27 cellular contexts compared by ENCODE assay signal in the genomic region with DNA sequence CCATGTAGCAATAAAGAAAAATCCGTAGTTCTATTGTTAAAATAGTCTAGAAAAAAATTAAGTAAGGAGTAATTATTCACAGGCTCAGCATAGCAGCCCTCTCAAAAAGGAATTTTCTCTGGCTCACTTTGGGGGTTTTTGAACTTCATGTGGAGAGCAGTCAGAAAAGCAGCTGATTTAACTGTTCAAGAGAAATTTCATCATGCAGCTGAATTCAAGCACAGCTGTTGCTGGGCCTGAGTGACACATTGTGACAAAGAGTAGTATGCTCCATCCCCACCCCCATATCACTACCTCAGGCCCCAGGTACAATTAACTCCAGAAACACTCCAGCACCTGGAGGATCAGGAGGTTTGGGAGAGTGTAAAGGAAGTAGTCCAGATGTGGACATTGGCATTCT.
"Had no signal": no experiment of that assay in that cellular context is flagged by ENCODE, and none has a peak within 500 bp of the region (broad histone marks: within the 10 kb centered on the region; RNA-seq: fewer than 3 reads in every experiment).

No MANE protein-coding gene starts in this region.

- H3K27me3 ChIP-seq: heart right ventricle, neural progenitor cell, sigmoid colon, spleen, upper lobe of left lung had no signal

- H3K36me3 Mint-ChIP-seq: activated CD8-positive, alpha-beta memory T cell treated with anti-CD3 and anti-CD28 coated beads, Interleukin-2, amount 10 ng/mL, durations not matched to agents 7 days and 5 days; brain; neural progenitor cell; T-cell had no signal

- ATAC-seq: activated CD4-positive, CD25-positive, alpha-beta regulatory T cell treated with anti-CD3 and anti-CD28 coated beads, Interleukin-2, amount 50 U/mL, for 24 hours; activated CD8-positive, alpha-beta memory T cell treated with anti-CD3 and anti-CD28 coated beads, Interleukin-2, amount 10 ng/mL, durations not matched to agents 7 days and 5 days; activated naive CD8-positive, alpha-beta T cell treated with anti-CD3 and anti-CD28 coated beads, Interleukin-2, amount 50 U/mL, for 24 hours; heart right ventricle; lower lobe of right lung; naive thymus-derived CD4-positive, alpha-beta T cell; T-cell had no signal

- H3K9me3 Mint-ChIP-seq: activated naive CD8-positive, alpha-beta T cell treated with anti-CD3 and anti-CD28 coated beads, Interleukin-2, amount 50 U/mL, for 24 hours; activated T-helper 1 cell treated with anti-CD3 and anti-CD28 coated beads, Interleukin-12 subunit alpha, Interleukin-12 subunit beta, Interleukin-2, Interleukin-4 antibody, amounts not matched to agents 30 ng/mL and 10 ng/mL and 1 ng/mL, durations not matched to agents 14 hours and 24 hours and 36 hours; brain; neural progenitor cell; T-cell; T-helper 2 cell treated with Interferon-gamma antibody and Interleukin-4, amounts not matched to agents 5 μg/mL and 100 μg/mL, for 36 hours had no signal

- FAIRE-seq: kidney had no signal

- H2AFZ ChIP-seq: neural progenitor cell had no signal

- H3K4me3 ChIP-seq: heart right ventricle, lower lobe of right lung, neural progenitor cell, sigmoid colon, spleen, thoracic aorta, upper lobe of left lung had no signal

- H3K36me3 ChIP-seq: heart right ventricle, lower lobe of right lung, neural progenitor cell, sigmoid colon, spleen, thoracic aorta, upper lobe of left lung had no signal

- H3K27me3 Mint-ChIP-seq: activated CD4-positive, alpha-beta memory T cell treated with anti-CD3 and anti-CD28 coated beads, Interleukin-2, amount 10 ng/mL, durations not matched to agents 7 days and 5 days; activated CD4-positive, alpha-beta T cell treated with anti-CD3 and anti-CD28 coated beads, Interleukin-2, amount 10 ng/mL, durations not matched to agents 24 days and 14 days; activated naive CD8-positive, alpha-beta T cell treated with anti-CD3 and anti-CD28 coated beads, Interleukin-2, amount 50 U/mL, for 24 hours; naive thymus-derived CD4-positive, alpha-beta T cell; T-cell had no signal

- H3K9ac ChIP-seq: neural progenitor cell had no signal

- H3K4me1 ChIP-seq: lower lobe of right lung had no signal

- H3K4me2 ChIP-seq: neural progenitor cell had no signal

- H3K27ac Mint-ChIP-seq: activated CD4-positive, alpha-beta memory T cell treated with anti-CD3 and anti-CD28 coated beads, Interleukin-2, amount 10 ng/mL, durations not matched to agents 7 days and 5 days; activated CD4-positive, alpha-beta T cell treated with anti-CD3 and anti-CD28 coated beads, Interleukin-2, amount 10 ng/mL, durations not matched to agents 24 days and 14 days; activated CD8-positive, alpha-beta memory T cell treated with anti-CD3 and anti-CD28 coated beads, Interleukin-2, amount 10 ng/mL, durations not matched to agents 7 days and 5 days; activated naive CD8-positive, alpha-beta T cell treated with anti-CD3 and anti-CD28 coated beads, Interleukin-2, amount 50 U/mL, for 24 hours; activated T-helper 1 cell treated with anti-CD3 and anti-CD28 coated beads, Interleukin-12 subunit alpha, Interleukin-12 subunit beta, Interleukin-2, Interleukin-4 antibody, amounts not matched to agents 30 ng/mL and 10 ng/mL and 1 ng/mL, durations not matched to agents 14 hours and 24 hours and 36 hours; naive thymus-derived CD4-positive, alpha-beta T cell; progenitor cell of endocrine pancreas; T-cell; T-helper 2 cell treated with Interferon-gamma antibody and Interleukin-4, amounts not matched to agents 5 μg/mL and 100 μg/mL, for 36 hours had no signal

- H3K9me3 ChIP-seq: heart right ventricle, lower lobe of right lung, sigmoid colon, spleen, thoracic aorta, upper lobe of left lung had no signal

- H3K27ac ChIP-seq: heart right ventricle, lower lobe of right lung, neural progenitor cell, sigmoid colon, spleen, thoracic aorta, upper lobe of left lung, VCaP had no signal

- H3K4me1 Mint-ChIP-seq: activated CD4-positive, alpha-beta memory T cell treated with anti-CD3 and anti-CD28 coated beads, Interleukin-2, amount 10 ng/mL, durations not matched to agents 7 days and 5 days; activated CD4-positive, alpha-beta T cell treated with anti-CD3 and anti-CD28 coated beads, Interleukin-2, amount 10 ng/mL, durations not matched to agents 24 days and 14 days; activated CD8-positive, alpha-beta memory T cell treated with anti-CD3 and anti-CD28 coated beads, Interleukin-2, amount 10 ng/mL, durations not matched to agents 7 days and 5 days; activated naive CD8-positive, alpha-beta T cell treated with anti-CD3 and anti-CD28 coated beads, Interleukin-2, amount 50 U/mL, for 24 hours; T-cell had no signal

- H3K4me3 Mint-ChIP-seq: activated CD4-positive, alpha-beta memory T cell treated with anti-CD3 and anti-CD28 coated beads, Interleukin-2, amount 10 ng/mL, durations not matched to agents 7 days and 5 days; activated CD4-positive, alpha-beta T cell treated with anti-CD3 and anti-CD28 coated beads, Interleukin-2, amount 10 ng/mL, durations not matched to agents 24 days and 14 days; activated CD8-positive, alpha-beta memory T cell treated with anti-CD3 and anti-CD28 coated beads, Interleukin-2, amount 10 ng/mL, durations not matched to agents 7 days and 5 days; activated naive CD8-positive, alpha-beta T cell treated with anti-CD3 and anti-CD28 coated beads, Interleukin-2, amount 50 U/mL, for 24 hours; activated T-helper 1 cell treated with anti-CD3 and anti-CD28 coated beads, Interleukin-12 subunit alpha, Interleukin-12 subunit beta, Interleukin-2, Interleukin-4 antibody, amounts not matched to agents 30 ng/mL and 10 ng/mL and 1 ng/mL, durations not matched to agents 14 hours and 24 hours and 36 hours; brain; naive thymus-derived CD4-positive, alpha-beta T cell; neural progenitor cell; T-cell; T-helper 2 cell treated with Interferon-gamma antibody and Interleukin-4, amounts not matched to agents 5 μg/mL and 100 μg/mL, for 36 hours had no signal

- DNase-seq: activated CD4-positive, alpha-beta memory T cell treated with anti-CD3 and anti-CD28 coated beads, Interleukin-2, amount 10 ng/mL, durations not matched to agents 7 days and 5 days; activated CD4-positive, alpha-beta T cell treated with anti-CD3 and anti-CD28 coated beads, Interleukin-2, amount 10 ng/mL, durations not matched to agents 24 days and 14 days; activated CD8-positive, alpha-beta memory T cell treated with anti-CD3 and anti-CD28 coated beads, Interleukin-2, amount 10 ng/mL, durations not matched to agents 7 days and 5 days; activated gamma-delta T cell; activated naive CD4-positive, alpha-beta T cell treated with anti-CD3 and anti-CD28 coated beads, Interleukin-2, amount 50 U/mL, for 16 hours; activated naive CD8-positive, alpha-beta T cell treated with anti-CD3 and anti-CD28 coated beads, Interleukin-2, amount 50 U/mL, for 24 hours; anterior cingulate cortex; effector CD4-positive, alpha-beta T cell; heart right ventricle; kidney; lower lobe of right lung; naive thymus-derived CD4-positive, alpha-beta T cell; retina; sigmoid colon; spleen; stimulated activated CD4-positive, alpha-beta T cell treated with anti-CD3 and anti-CD28 coated beads, Interleukin-4, amount 100 ng/mL, for 1 hour; stimulated activated naive CD4-positive, alpha-beta T cell; T-cell; upper lobe of left lung had no signal
